ENCODE assay signal across 20 cellular contexts in the genomic region with DNA sequence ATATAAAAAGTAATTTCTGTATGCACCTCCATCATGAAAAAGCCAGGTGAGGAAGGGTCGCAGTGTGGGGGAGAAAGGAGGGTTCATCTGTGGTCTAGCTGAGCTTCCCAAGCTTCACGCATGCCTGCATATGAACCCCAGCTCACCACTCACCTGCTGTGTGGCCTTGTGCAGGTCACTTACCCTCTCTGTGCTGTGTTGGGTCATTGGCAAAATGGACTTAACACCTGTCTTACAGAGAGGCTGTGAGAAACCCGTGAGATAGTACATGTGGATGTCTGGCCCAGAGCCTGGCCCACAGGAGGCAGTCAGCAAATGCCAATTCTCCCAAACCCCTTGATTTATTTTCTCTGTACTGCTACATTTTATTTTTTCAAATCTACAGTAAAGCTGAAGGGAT.
DNase-seq lines count a peak whose midpoint lies in the region; ATAC-seq, FAIRE-seq and TF ChIP-seq lines count a peak whose summit lies in the region.
"Had no signal": no experiment of that assay in that cellular context is flagged by ENCODE, and none has a peak within 500 bp of the region (broad histone marks: within the 10 kb centered on the region; RNA-seq: fewer than 3 reads in every experiment).

No MANE protein-coding gene starts in this region.

- H4K20me1 ChIP-seq in IMR-90 (ENCODE audit: insufficient read depth, low read length) (no peaks in the 10 kb centered on the region), K562 (replicated peaks; ENCODE audit: control insufficient read depth, insufficient read depth, low read length) (no peaks in the 10 kb centered on the region; the same call in none of the 2 replicates)
- H4K20me1 ChIP-seq: BLaER1 had no signal

- H2AK9ac ChIP-seq in IMR-90 (replicated peaks; ENCODE audit: low read depth, low read length, poor library complexity) = no peak overlapping the region

- H3K27me3 ChIP-seq in IMR-90 (ENCODE audit: control insufficient read depth, insufficient read depth, low read length) (no peaks in the 10 kb centered on the region), K562 (ENCODE audit: control insufficient read depth in 2 of 2, insufficient read depth in 2 of 2, low read length in 2 of 2) (peaks cover 18 to 43% of the 10 kb centered on the region in 2 experiments; a peak in 4 of 5 replicates), sigmoid colon (peaks cover 0 to 3% (median 0%) of the 10 kb centered on the region in 3 donors)
- H3K27me3 ChIP-seq: BLaER1 had no signal

- peaks cover 0 to 31% of the 10 kb centered on the region in 2 experiments; a peak in 3 of 4 replicates for H3K79me1 ChIP-seq in IMR-90 (ENCODE audit: low read depth in 1 of 2, low read length in 2 of 2)

- 33% methylated on average over 3 of the region's 3 CpGs for WGBS in A549 (ENCODE audit: missing lambda C conversion rate)
- WGBS in IMR-90 (ENCODE audit: extremely low coverage in 2 of 2, insufficient read length in 1 of 2), 2 experiments = no CpG with 5 or more reads among the region's 3 CpGs
- 21% methylated on average over 3 of the region's 3 CpGs for WGBS in K562 (ENCODE audit: insufficient coverage, low coverage, missing lambda C conversion rate)
- 66 to 77% methylated on average over 3 of the region's 3 CpGs for WGBS in sigmoid colon, 2 donors

- H4K5ac ChIP-seq in IMR-90 (ENCODE audit: low read depth, low read length) = no peak overlapping the region

- H2BK120ac ChIP-seq in IMR-90 (ENCODE audit: low read depth, low read length) = no peak overlapping the region

- TF ChIP-seq RAD21 in A549 (conservative IDR thresholded peaks at IDR 0.05 in 1 of 2, IDR thresholded peaks at IDR 0.05 in 1 of 2) = no peak
- no peak for TF ChIP-seq RAD21 in IMR-90 (IDR thresholded peaks at IDR 0.05; ENCODE audit: low read length)
- no peak for TF ChIP-seq RAD21 in K562 (CRISPR knock-in tag; conservative IDR thresholded peaks at IDR 0.05 in 1 of 2, IDR thresholded peaks at IDR 0.05 in 1 of 2)

- CTCF ChIA-PET in A549 (lab: Yijun Ruan, JAX) (interaction anchor here (0.6 kb wide), 1 partner anchor 66 kb away, joined by 3 read pairs; no protein-coding TSS in a partner anchor), IMR-90 (lab: Yijun Ruan, JAX) (no interaction called here), K562 (lab: Yijun Ruan, JAX; ENCODE audit: low intra/inter-chr PET ratio) (no interaction called here)

- dilution Hi-C loops in IMR-90 (cut with HindIII; ENCODE audit: low sequenced_read_pairs, unreplicated experiment) = no loop called here

- no peak overlapping the region for H3K27ac ChIP-seq in A549
- H3K27ac ChIP-seq in IMR-90 (ENCODE audit: insufficient read depth, low read length) = no peak overlapping the region
- no peak overlapping the region for H3K27ac ChIP-seq in K562 (ENCODE audit: extremely low read depth, low read depth, low read length)
- no peak overlapping the region for H3K27ac ChIP-seq in sigmoid colon
- H3K27ac ChIP-seq: BLaER1, C4-2B had no signal

- no peaks in the 10 kb centered on the region for H3K4me1 ChIP-seq in A549
- no peaks in the 10 kb centered on the region for H3K4me1 ChIP-seq in IMR-90 (ENCODE audit: control insufficient read depth, insufficient read depth, low read length)
- H3K4me1 ChIP-seq in K562 (replicated peaks in 1 of 2; ENCODE audit: control insufficient read depth in 2 of 2, insufficient read depth in 2 of 2, low read length in 2 of 2) = peaks cover 3 to 5% of the 10 kb centered on the region in 2 experiments; a peak in 2 of 5 replicates
- H3K4me1 ChIP-seq in sigmoid colon = no peaks in the 10 kb centered on the region
- H3K4me1 ChIP-seq: BLaER1, Caco-2, HAP-1 had no signal

- BruUV-seq in IMR-90 (replicated peaks; lab: Mats Ljungman, UMichigan) = no TSS peak
- BruUV-seq in K562 (replicated peaks; lab: Mats Ljungman, UMichigan) = no TSS peak

- no peak overlapping the region for H3K14ac ChIP-seq in IMR-90 (replicated peaks; ENCODE audit: low read depth, low read length)

- H2BK20ac ChIP-seq in IMR-90 (ENCODE audit: low read depth, low read length) = no peak overlapping the region

- TF ChIP-seq POLR2A in A549 (IDR thresholded peaks at IDR 0.05; ENCODE audit: low read length) (no peak), IMR-90 (IDR thresholded peaks at IDR 0.05; ENCODE audit: low read depth, low read length) (no peak), K562 (conservative IDR thresholded peaks at IDR 0.05) (no peak), sigmoid colon (IDR thresholded peaks at IDR 0.05) (no peak)

- H3K9me1 ChIP-seq in IMR-90 (ENCODE audit: insufficient read depth, low read length) (peaks cover 6% of the 10 kb centered on the region; the same call in 1 of the 2 replicates), K562 (ENCODE audit: control insufficient read depth, insufficient read depth, low read length) (no peaks in the 10 kb centered on the region)

- in situ Hi-C loops in IMR-90 (cut with MboI; ENCODE audit: low sequenced_read_pairs) (no loop called here), K562 (cut with MboI) (no loop called here)

- no peak for DNase-seq in A549 (ENCODE audit: low read depth in 1 of 2, low spot score in 1 of 2)
- DNase-seq in IMR-90 = no peak
- no peak for DNase-seq in K562 (ENCODE audit: extremely low read depth in 1 of 4, low spot score in 3 of 4)
- DNase-seq in sigmoid colon = peak; percentile 21
- DNase-seq in NCI-H146 treated with DMSO at 0.1 percent for 48 hours (lab: John Stamatoyannopoulos, UW; ENCODE audit: unreplicated experiment) = no peak
- DNase-seq in AG20443 (ENCODE audit: low spot score) = no peak
- DNase-seq in DMS79 (lab: John Stamatoyannopoulos, UW) = no peak
- DNase-seq: 8988T; Caco-2; CD4-positive, CD25-positive, alpha-beta regulatory T cell; CD8-positive, alpha-beta T cell; DMS153; EL; GDM1; GOT3 had no signal

- H4K91ac ChIP-seq in IMR-90 (ENCODE audit: insufficient read depth, low read depth, low read length) = no peak overlapping the region; the same call in 1 of the 2 replicates

- no peak overlapping the region for H3K9ac ChIP-seq in IMR-90 (ENCODE audit: low read depth, low read length)
- H3K9ac ChIP-seq in K562 (ENCODE audit: insufficient read depth in 1 of 2, low read depth in 2 of 2, low read length in 2 of 2) = no peak overlapping the region
- H3K9ac ChIP-seq: BLaER1 had no signal

- H3K36me3 ChIP-seq in IMR-90 (ENCODE audit: control insufficient read depth, insufficient read depth, low read length) = no peaks in the 10 kb centered on the region
- H3K36me3 ChIP-seq in K562 (ENCODE audit: control insufficient read depth, insufficient read depth, low read length) = no peaks in the 10 kb centered on the region
- H3K36me3 ChIP-seq in sigmoid colon = no peaks in the 10 kb centered on the region
- H3K36me3 ChIP-seq: BLaER1, HAP-1 had no signal

- FAIRE-seq in A549 (lab: Jason Lieb, UNC) (no peak), K562 (lab: Jason Lieb, UNC) (no peak)
- FAIRE-seq: GM12878, H54 had no signal

- H3K79me2 ChIP-seq in K562 (ENCODE audit: control insufficient read depth, insufficient read depth, low read length) = no peaks in the 10 kb centered on the region

- ATAC-seq in A549 (no peak), IMR-90 (ENCODE audit: low read depth) (no peak), K562 (no peak)
- ATAC-seq: CD8-positive, alpha-beta T cell; GM12878 had no signal

- H2BK5ac ChIP-seq in IMR-90 (ENCODE audit: low read depth, low read length, poor library complexity, severe bottlenecking) = no peak overlapping the region

- H3K9me3 ChIP-seq in A549 (no peaks in the 10 kb centered on the region), IMR-90 (ENCODE audit: control insufficient read depth, insufficient read depth, low read length) (no peaks in the 10 kb centered on the region; the same call in 1 of the 2 replicates), K562 (replicated peaks; ENCODE audit: control insufficient read depth, insufficient read depth, low read depth, low read length) (no peaks in the 10 kb centered on the region), sigmoid colon (no peaks in the 10 kb centered on the region)
- H3K9me3 ChIP-seq: BLaER1, Caco-2, HAP-1 had no signal

- no peak overlapping the region for H3K56ac ChIP-seq in IMR-90 (ENCODE audit: extremely low read depth, insufficient read depth, low read length)

- no peak overlapping the region for H3K23ac ChIP-seq in IMR-90 (ENCODE audit: low read depth, low read length)

- intact Hi-C loops in IMR-90 (cut with micrococcal nuclease) (loop anchor here (2.0 kb wide), 1 partner anchor 21 kb away; no protein-coding TSS in a partner anchor), K562 (cut with micrococcal nuclease) (no loop called here), sigmoid colon (cut with DNase I) (no loop called here)

- TF ChIP-seq EP300 in A549 (IDR thresholded peaks at IDR 0.05) (no peak), K562 (IDR thresholded peaks at IDR 0.05; ENCODE audit: low read length) (no peak), sigmoid colon (IDR thresholded peaks at IDR 0.05) (no peak)

- TF ChIP-seq CTCF in A549 (IDR thresholded peaks at IDR 0.05) (no peak), IMR-90 (conservative IDR thresholded peaks at IDR 0.05; ENCODE audit: low read depth, low read length) (no peak), K562 (IDR thresholded peaks at IDR 0.05 in 2 of 3, conservative IDR thresholded peaks at IDR 0.05 in 1 of 3; ENCODE audit: insufficient read depth in 2 of 3, low read depth in 1 of 3, low read length in 3 of 3) (no peak), sigmoid colon (IDR thresholded peaks at IDR 0.05) (no peak)

- no peak overlapping the region for H3K4ac ChIP-seq in IMR-90 (ENCODE audit: low read depth, low read length)

- H2AK5ac ChIP-seq in IMR-90 (ENCODE audit: low read depth, low read length) = peak overlapping the region; percentile 28; the same call in 1 of the 2 replicates

- no peak overlapping the region; the same call in 2 of the 3 replicates for H2BK15ac ChIP-seq in IMR-90 (ENCODE audit: low read depth, low read length)

- H3K4me3 ChIP-seq in A549 (no peak overlapping the region), IMR-90 (ENCODE audit: insufficient read depth, low read depth, low read length) (no peak overlapping the region), K562 (no peak overlapping the region), sigmoid colon (no peak overlapping the region)
- H3K4me3 ChIP-seq: BLaER1, GM12878, HAP-1 had no signal

- H2AFZ ChIP-seq in IMR-90 (replicated peaks; ENCODE audit: low read length, poor library complexity) (no peak overlapping the region), K562 (ENCODE audit: low read depth, low read length) (no peak overlapping the region)

- H4K8ac ChIP-seq in IMR-90 (ENCODE audit: low read depth in 2 of 2, low read length in 2 of 2) = no peak overlapping the region

- POLR2A ChIA-PET in A549 (lab: Yijun Ruan, JAX) (no interaction called here), IMR-90 (lab: Charles Lee; ENCODE audit: unreplicated experiment) (no interaction called here), K562 (lab: Yijun Ruan, JAX) (no interaction called here)

- no peak overlapping the region for H3K18ac ChIP-seq in IMR-90 (ENCODE audit: low read depth, low read length)

- no peak overlapping the region for H3K4me2 ChIP-seq in A549
- no peak overlapping the region for H3K4me2 ChIP-seq in IMR-90 (ENCODE audit: low read depth, low read length)
- H3K4me2 ChIP-seq in K562 (ENCODE audit: insufficient read depth, low read length) = no peak overlapping the region
- H3K4me2 ChIP-seq: BLaER1 had no signal

TF ChIP-seq in A549, 52 proteins besides CTCF, POLR2A, EP300 and RAD21 (continues in another document):
- TF ChIP-seq FOSB (CRISPR knock-in tag; IDR thresholded peaks at IDR 0.05) = no peak

TF ChIP-seq in IMR-90, 13 proteins besides CTCF, POLR2A, EP300 and RAD21 (continues in another document):
- no peak for TF ChIP-seq MAFK (IDR thresholded peaks at IDR 0.05; ENCODE audit: low read depth, low read length)

Comparison
In these comparisons a context has a peak if more than half of its experiments do, and no peak if none do; other contexts are left out.
1. Of the 35 proteins assayed by ChIP-seq in both K562 and A549: peak only in K562: KDM1A; only in A549: none; in both: ZFP36; in neither: 33.